In genomic region chr17:18182978-18183333, GRCh38 we compare ENCODE assay signal across 1 cellular context.
TF ChIP-seq lines count a peak whose summit lies in the region.

No MANE protein-coding gene starts in this region.

TF ChIP-seq in HepG2, 621 proteins besides CTCF, POLR2A, EP300 and RAD21 (continued from another document and continues in another):
- no peak for TF ChIP-seq ZBTB49 (CRISPR knock-in tag; IDR thresholded peaks at IDR 0.05; ENCODE audit: borderline replicate concordance)
- no peak for TF ChIP-seq SSRP1 (CRISPR knock-in tag; IDR thresholded peaks at IDR 0.05)
- no peak for TF ChIP-seq ZNF12 (CRISPR knock-in tag; IDR thresholded peaks at IDR 0.05)
- TF ChIP-seq GTF2F1 (IDR thresholded peaks at IDR 0.05; ENCODE audit: low read length): no peak
- TF ChIP-seq HOXA9 (CRISPR knock-in tag; IDR thresholded peaks at IDR 0.05; ENCODE audit: borderline replicate concordance): no peak
- peak; percentile 6; the same call in 1 of the 2 replicates for TF ChIP-seq MLX (CRISPR knock-in tag; IDR thresholded peaks at IDR 0.05)
- peak; percentile 51 for TF ChIP-seq ZNF317 (CRISPR knock-in tag; IDR thresholded peaks at IDR 0.05)
- peak; percentile 81; the same call in 1 of the 2 replicates for TF ChIP-seq YEATS4 (CRISPR knock-in tag; IDR thresholded peaks at IDR 0.05; ENCODE audit: borderline replicate concordance)
- TF ChIP-seq NCOA5 (CRISPR knock-in tag; IDR thresholded peaks at IDR 0.05): no peak
- no peak; the same call in 1 of the 2 replicates for TF ChIP-seq ZNF546 (CRISPR knock-in tag; conservative IDR thresholded peaks at IDR 0.05)
- TF ChIP-seq KAT2B (IDR thresholded peaks at IDR 0.05; ENCODE audit: borderline replicate concordance, low read depth, low read length): no peak
- TF ChIP-seq ZSCAN9 (CRISPR knock-in tag; IDR thresholded peaks at IDR 0.05; ENCODE audit: borderline replicate concordance): no peak
- peak; percentile 38 to 77; a peak in 3 of 4 replicates for TF ChIP-seq HMGXB4 (CRISPR knock-in tag; IDR thresholded peaks at IDR 0.05; ENCODE audit: borderline replicate concordance in 1 of 2, low read depth in 1 of 2)
- no peak for TF ChIP-seq AFF4 (CRISPR knock-in tag; IDR thresholded peaks at IDR 0.05)
- TF ChIP-seq NFKB2 (CRISPR knock-in tag; IDR thresholded peaks at IDR 0.05; ENCODE audit: borderline replicate concordance): no peak
- no peak for TF ChIP-seq NPAS2 (CRISPR knock-in tag; IDR thresholded peaks at IDR 0.05; ENCODE audit: borderline replicate concordance)
- TF ChIP-seq GZF1 (CRISPR knock-in tag; IDR thresholded peaks at IDR 0.05): no peak
- TF ChIP-seq ARID5B (CRISPR knock-in tag; IDR thresholded peaks at IDR 0.05): peak; percentile 24; the same call in 1 of the 2 replicates
- TF ChIP-seq ZNF362 (CRISPR knock-in tag; IDR thresholded peaks at IDR 0.05; ENCODE audit: borderline replicate concordance): no peak
- TF ChIP-seq ARNT (IDR thresholded peaks at IDR 0.05): no peak
- no peak; the same call in none of the 2 replicates for TF ChIP-seq KLF12 (CRISPR knock-in tag; IDR thresholded peaks at IDR 0.05; ENCODE audit: borderline replicate concordance)
- no peak for TF ChIP-seq RARG (CRISPR knock-in tag; IDR thresholded peaks at IDR 0.05; ENCODE audit: low read depth)
- TF ChIP-seq ZSCAN12 (CRISPR knock-in tag; IDR thresholded peaks at IDR 0.05): no peak; the same call in 1 of the 2 replicates
- TF ChIP-seq THAP9 (CRISPR knock-in tag; IDR thresholded peaks at IDR 0.05; ENCODE audit: borderline replicate concordance): no peak; the same call in 1 of the 2 replicates
- TF ChIP-seq ZNF253 (CRISPR knock-in tag; IDR thresholded peaks at IDR 0.05; ENCODE audit: borderline replicate concordance): no peak
- peak; percentile 28; the same call in 1 of the 2 replicates for TF ChIP-seq HDAC1 (CRISPR knock-in tag; IDR thresholded peaks at IDR 0.05)
- no peak for TF ChIP-seq EZH2 (conservative IDR thresholded peaks at IDR 0.05; ENCODE audit: low read depth, low read length)
- peak; percentile 92 for TF ChIP-seq DMAP1 (CRISPR knock-in tag; IDR thresholded peaks at IDR 0.05)
- no peak for TF ChIP-seq MATR3 (CRISPR knock-in tag; IDR thresholded peaks at IDR 0.05)
- no peak for TF ChIP-seq ADNP (CRISPR knock-in tag; IDR thresholded peaks at IDR 0.05)
- TF ChIP-seq LRRFIP1 (CRISPR knock-in tag; conservative IDR thresholded peaks at IDR 0.05): no peak
- no peak for TF ChIP-seq ZNF740 (CRISPR knock-in tag; IDR thresholded peaks at IDR 0.05)
- TF ChIP-seq TBX2 (CRISPR knock-in tag; IDR thresholded peaks at IDR 0.05; ENCODE audit: borderline replicate concordance): no peak; the same call in none of the 2 replicates
